ENCODE assay signal across 8 cellular contexts in genomic region chr7:131328387-131329175, GRCh38. TPM values are rescaled to one million over a fixed set of nuclear protein-coding genes. Genes with fewer than 3 reads are reported as not detected.
DNase-seq lines count a peak whose midpoint lies in the region; FAIRE-seq and TF ChIP-seq lines count a peak whose summit lies in the region.

No MANE protein-coding gene starts in this region.

- H3K4me1 Mint-ChIP-seq in IgD-negative memory B cell = peaks cover 34 to 53% (median 41%) of the 10 kb centered on the region in 3 donors

- H3K4me2 ChIP-seq in DOHH2 (ENCODE audit: low read length) = peak overlapping the region; percentile 92

- 3 to 4% (median 4%) methylated on average over 19 of the region's 19 CpGs for WGBS in small intestine, 3 donors

- H3K79me2 ChIP-seq in DOHH2 (ENCODE audit: control insufficient read depth, low read length) = peaks cover 70% of the 10 kb centered on the region

- no peaks in the 10 kb centered on the region for H3K9me3 Mint-ChIP-seq in IgD-negative memory B cell

- peak overlapping the region; percentile 96 to 98 (median 97) for H3K27ac Mint-ChIP-seq in IgD-negative memory B cell

- FAIRE-seq in small intestine (lab: Jason Lieb, UNC) = no peak

- TF ChIP-seq CTCF in DOHH2 (IDR thresholded peaks at IDR 0.05; ENCODE audit: low read depth, low read length, poor library complexity, severe bottlenecking) = no peak

- H3K4me1 ChIP-seq in DOHH2 (ENCODE audit: control insufficient read depth, low read length) (peaks cover 64% of the 10 kb centered on the region), small intestine (ENCODE audit: control insufficient read depth in 2 of 2, insufficient read depth in 1 of 2, low read depth in 1 of 2, low read length in 1 of 2) (peaks cover 7 to 9% of the 10 kb centered on the region in 2 donors)

- peaks cover 10% of the 10 kb centered on the region; the same call in 1 of the 2 replicates for H4K20me1 ChIP-seq in DOHH2 (ENCODE audit: control insufficient read depth, insufficient read depth, low read depth, low read length)

- H3K9me3 ChIP-seq in DOHH2 (ENCODE audit: control insufficient read depth, insufficient read depth, low read length) = no peaks in the 10 kb centered on the region
- H3K9me3 ChIP-seq in iPS-18c (ENCODE audit: control insufficient read depth, insufficient read depth, low read length) = no peaks in the 10 kb centered on the region
- no peaks in the 10 kb centered on the region for H3K9me3 ChIP-seq in small intestine (ENCODE audit: control insufficient read depth, low read depth)

- no peaks in the 10 kb centered on the region for H3K27me3 Mint-ChIP-seq in IgD-negative memory B cell

- H3K4me3 ChIP-seq in DOHH2 (ENCODE audit: low read length) = peak overlapping the region; percentile 97
- peak overlapping the region; percentile 93 for H3K4me3 ChIP-seq in iPS-18c (ENCODE audit: insufficient read depth, low read depth, low read length)
- H3K4me3 ChIP-seq in small intestine (ENCODE audit: low read depth in 1 of 2, low read length in 2 of 2) = peak overlapping the region; percentile 87 to 98

- peaks cover 9% of the 10 kb centered on the region for H3F3A ChIP-seq in DOHH2 (ENCODE audit: control insufficient read depth, insufficient read depth)

- no peaks in the 10 kb centered on the region for H3K9me2 ChIP-seq in DOHH2 (replicated peaks; ENCODE audit: control insufficient read depth, low read length)

- peak; percentile 35 for DNase-seq in small intestine
- no peak for DNase-seq in GM19240 (ENCODE audit: insufficient read length, low spot score)
- DNase-seq in SHP77 treated with DMSO at 0.1 percent for 48 hours (lab: John Stamatoyannopoulos, UW) = no peak
- DNase-seq in NCI-H1436 (lab: John Stamatoyannopoulos, UW) = no peak

- H3K27ac ChIP-seq in DOHH2 (ENCODE audit: low read depth, low read length) (peak overlapping the region; percentile 77), angular gyrus (ENCODE audit: low read depth, low read length) (peak overlapping the region; percentile 96), small intestine (ENCODE audit: low read depth in 1 of 2, low read length in 1 of 2) (peak overlapping the region; percentile 98 to 99)

- no peaks in the 10 kb centered on the region for H3K27me3 ChIP-seq in DOHH2 (ENCODE audit: control insufficient read depth, low read length)
- H3K27me3 ChIP-seq in small intestine (ENCODE audit: control insufficient read depth in 2 of 2, insufficient read depth in 2 of 2, low read length in 2 of 2) = no peaks in the 10 kb centered on the region

- H3K36me3 Mint-ChIP-seq in IgD-negative memory B cell = peaks cover 6% of the 10 kb centered on the region

- H3K4me3 Mint-ChIP-seq in IgD-negative memory B cell = peak overlapping the region; percentile 92 to 99 (median 98)

- H3K36me3 ChIP-seq in DOHH2 (ENCODE audit: control insufficient read depth, low read length) = peaks cover 33% of the 10 kb centered on the region
- H3K36me3 ChIP-seq in small intestine (ENCODE audit: control insufficient read depth in 2 of 2, insufficient read depth in 2 of 2, low read length in 2 of 2) = no peaks in the 10 kb centered on the region

RNA-seq across cellular contexts. Expression of gene MKLN1, which starts 0.9 kb away (rescaled TPM):
- polyA plus RNA-seq in IgD-negative memory B cell = 19.3 TPM
- polyA plus RNA-seq in small intestine = 10 to 100 TPM in 2 of 3 donors, 1 to 10 TPM in 1; 7.9 to 18.1 (median 17.6) TPM
